23 cellular contexts compared by ENCODE assay signal in genomic region chr9:125743687-125744428, GRCh38.
DNase-seq lines count a peak whose midpoint lies in the region; FAIRE-seq lines count a peak whose summit lies in the region.
"Had no signal": no experiment of that assay in that cellular context is flagged by ENCODE, and none has a peak within 500 bp of the region (broad histone marks: within the 10 kb centered on the region; RNA-seq: fewer than 3 reads in every experiment).

No MANE protein-coding gene starts in this region.

- peak; percentile 47 for FAIRE-seq in GM19239 (lab: Jason Lieb, UNC)

- DNase-seq in AG20443 (ENCODE audit: low spot score) (peak; percentile 61), GM19239 (ENCODE audit: insufficient read length, low spot score) (no peak), NCI-H69 (lab: John Stamatoyannopoulos, UW) (peak; percentile 92), kidney tubule cell (ENCODE audit: low spot score) (peak; percentile 52), NCI-H128 (lab: John Stamatoyannopoulos, UW; ENCODE audit: unreplicated experiment) (no peak), anterior cingulate cortex (lab: John Stamatoyannopoulos, UW) (no peak), NCI-H1105 (lab: John Stamatoyannopoulos, UW) (no peak), GOT3 (lab: John Stamatoyannopoulos, UW) (no peak)
- DNase-seq: activated B cell treated with CpG ODN at 0.5 μM for 24 hours; activated CD8-positive, alpha-beta T cell treated with anti-CD3 and anti-CD28 coated beads for 36 hours; activated naive CD4-positive, alpha-beta T cell treated with anti-CD3 and anti-CD28 coated beads, Interleukin-2, amount 10 ng/mL, durations not matched to agents 7 days and 5 days; activated T-cell treated with anti-CD3 and anti-CD28 coated beads, Interleukin-2, amount 50 U/mL, for 4 hours; DMS79 treated with DMSO at 0.1 percent for 48 hours; heart right ventricle; left lung; natural killer cell; NCI-H2081; retina; stimulated activated CD4-positive, alpha-beta T cell treated with anti-CD3 and anti-CD28 coated beads, Interleukin-12 subunit alpha, Interleukin-12 subunit beta, amount 100 ng/mL, for 4 hours; stimulated activated CD4-positive, alpha-beta T cell treated with anti-CD3 and anti-CD28 coated beads, Interleukin-4, amount 100 ng/mL, for 4 hours; stimulated activated naive CD8-positive, alpha-beta T cell treated with anti-CD3 and anti-CD28 coated beads, Interleukin-15, amount 100 ng/mL, for 72 hours; T-helper 9 cell; tibial artery had no signal

Comparison
In these comparisons a context has a peak if more than half of its experiments do, and no peak if none do; other contexts are left out.
1. DNase-seq: peak in AG20443 (single experiment), NCI-H69 (single experiment) and kidney tubule cell (single experiment); none in GM19239 (single experiment), NCI-H128 (single experiment), anterior cingulate cortex (0 of 58), NCI-H1105 (single experiment) and GOT3 (single experiment).